Comparison of ENCODE assay signal across 19 cellular contexts in genomic region chr12:80556566-80556965, GRCh38.
"Had no signal": no experiment of that assay in that cellular context is flagged by ENCODE, and none has a peak within 500 bp of the region (broad histone marks: within the 10 kb centered on the region; RNA-seq: fewer than 3 reads in every experiment).

No MANE protein-coding gene starts in this region.

- H3K4me3 ChIP-seq: dorsolateral prefrontal cortex, left ventricle myocardium inferior, vagina had no signal

- H3K27ac ChIP-seq: dorsolateral prefrontal cortex, epithelial cell of prostate, left ventricle myocardium inferior, vagina had no signal

- ATAC-seq: activated CD8-positive, alpha-beta T cell treated with anti-CD3 and anti-CD28 coated beads for 36 hours; activated T-helper 17 cell treated with anti-CD3 and anti-CD28 coated beads, Interleukin-2, amount 50 U/mL, for 72 hours; stimulated activated naive CD8-positive, alpha-beta T cell treated with anti-CD3 and anti-CD28 coated beads, Interleukin-15, Interleukin-2, amounts not matched to agents 100 U/mL and 50 U/mL, for 24 hours had no signal

- H3K27me3 ChIP-seq: dorsolateral prefrontal cortex, vagina had no signal

- H3K36me3 ChIP-seq: left ventricle myocardium inferior, vagina had no signal

- H3K4me1 ChIP-seq: left ventricle myocardium inferior had no signal

- H3K9me3 ChIP-seq: left ventricle myocardium inferior, vagina had no signal

- DNase-seq: activated CD4-positive, alpha-beta T cell treated with anti-CD3 and anti-CD28 coated beads, Interleukin-2, amount 10 ng/mL, durations not matched to agents 24 days and 14 days; activated CD8-positive, alpha-beta T cell treated with anti-CD3 and anti-CD28 coated beads for 36 hours; activated naive CD4-positive, alpha-beta T cell treated with Interleukin-2 at 50 U/mL for 16 hours; activated naive CD8-positive, alpha-beta T cell treated with anti-CD3 and anti-CD28 coated beads, Interleukin-2, amount 10 ng/mL, durations not matched to agents 7 days and 5 days; activated T-cell treated with anti-CD3 and anti-CD28 coated beads, Interleukin-2, amount 50 U/mL, for 1 hour; anterior cingulate cortex; dorsolateral prefrontal cortex; foreskin melanocyte; kidney glomerular epithelial cell; left ventricle myocardium inferior; mammary epithelial cell; nephron progenitor cell; nucleus accumbens; stimulated activated naive CD8-positive, alpha-beta T cell treated with anti-CD3 and anti-CD28 coated beads, Interleukin-15, Interleukin-2, amounts not matched to agents 100 U/mL and 50 U/mL, for 24 hours; substantia nigra; trophoblast cell had no signal
